In the genomic region with DNA sequence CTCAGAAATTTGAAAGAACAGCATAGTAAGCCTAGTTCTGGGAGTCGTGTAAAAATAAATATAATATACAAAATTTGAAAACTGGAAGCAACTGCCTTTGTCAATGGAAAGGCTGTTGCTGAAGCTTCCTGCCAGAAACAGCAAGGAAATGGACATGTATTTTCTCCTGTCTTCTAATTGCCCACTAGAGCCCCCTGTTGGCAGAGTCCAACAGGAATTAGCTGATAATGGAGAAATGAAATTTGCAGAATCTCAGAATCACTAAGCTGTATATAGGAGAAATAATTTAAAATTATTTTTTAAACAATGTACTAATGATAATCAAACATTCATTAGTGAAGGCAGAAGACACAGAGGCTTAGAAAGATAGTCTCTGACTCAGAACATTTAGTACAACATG, we compare ENCODE assay signal across 11 cellular contexts.
A peak's percentile ranks its signal among the peaks of the same experiment; 100 is the strongest.
DNase-seq lines count a peak whose midpoint lies in the region; ATAC-seq and TF ChIP-seq lines count a peak whose summit lies in the region.
"Had no signal": no experiment of that assay in that cellular context is flagged by ENCODE, and none has a peak within 500 bp of the region (broad histone marks: within the 10 kb centered on the region; RNA-seq: fewer than 3 reads in every experiment).

No MANE protein-coding gene starts in this region.

- no peaks in the 10 kb centered on the region for H3K79me2 ChIP-seq in DOHH2 (ENCODE audit: control insufficient read depth, low read length)

- no peaks in the 10 kb centered on the region for H3K36me3 ChIP-seq in DOHH2 (ENCODE audit: control insufficient read depth, low read length)
- no peaks in the 10 kb centered on the region for H3K36me3 ChIP-seq in kidney epithelial cell (ENCODE audit: control insufficient read depth, insufficient read depth, low read length)
- H3K36me3 ChIP-seq: gastroesophageal sphincter, vagina had no signal

- no peak for DNase-seq in HFF-Myc (ENCODE audit: extremely low read depth, low read depth)
- peak; percentile 16 for DNase-seq in SK-N-DZ (ENCODE audit: low spot score)
- no peak for DNase-seq in kidney epithelial cell (ENCODE audit: low read depth)
- DNase-seq in KG1 (lab: John Stamatoyannopoulos, UW), result no peak
- DNase-seq: activated naive CD8-positive, alpha-beta T cell treated with anti-CD3 and anti-CD28 coated beads, Interleukin-2, amount 10 ng/mL, durations not matched to agents 7 days and 5 days; naive B cell had no signal

- H3K27me3 ChIP-seq in DOHH2 (ENCODE audit: control insufficient read depth, low read length) (no peaks in the 10 kb centered on the region), kidney epithelial cell (ENCODE audit: control insufficient read depth, insufficient read depth, low read length) (no peaks in the 10 kb centered on the region)
- H3K27me3 ChIP-seq: gastroesophageal sphincter, vagina had no signal

- H3K4me1 ChIP-seq in DOHH2 (ENCODE audit: control insufficient read depth, low read length), result no peaks in the 10 kb centered on the region

- TF ChIP-seq CTCF in DOHH2 (IDR thresholded peaks at IDR 0.05; ENCODE audit: low read depth, low read length, poor library complexity, severe bottlenecking) (peak; percentile 46), HFF-Myc (IDR thresholded peaks at IDR 0.05; ENCODE audit: low read depth, low read length, missing control alignments) (peak; percentile 50), kidney epithelial cell (IDR thresholded peaks at IDR 0.05; ENCODE audit: insufficient read depth, low read length, poor library complexity, severe bottlenecking) (peak; percentile 17)

- no peak overlapping the region for H3K27ac ChIP-seq in DOHH2 (ENCODE audit: low read depth, low read length)
- H3K27ac ChIP-seq: gastroesophageal sphincter, vagina had no signal

- no peaks in the 10 kb centered on the region for H3K9me2 ChIP-seq in DOHH2 (replicated peaks; ENCODE audit: control insufficient read depth, low read length)

- no peaks in the 10 kb centered on the region for H3K9me3 ChIP-seq in DOHH2 (ENCODE audit: control insufficient read depth, insufficient read depth, low read length)
- H3K9me3 ChIP-seq: gastroesophageal sphincter, vagina had no signal

- H4K20me1 ChIP-seq in DOHH2 (ENCODE audit: control insufficient read depth, insufficient read depth, low read depth, low read length), result no peaks in the 10 kb centered on the region

- H3F3A ChIP-seq in DOHH2 (ENCODE audit: control insufficient read depth, insufficient read depth), result no peaks in the 10 kb centered on the region

- H3K4me2 ChIP-seq in DOHH2 (ENCODE audit: low read length), result no peak overlapping the region

- H3K4me3 ChIP-seq in DOHH2 (ENCODE audit: low read length), result no peak overlapping the region
- no peak overlapping the region for H3K4me3 ChIP-seq in HFF-Myc (replicated peaks; ENCODE audit: low read depth, low read length)
- H3K4me3 ChIP-seq in kidney epithelial cell (ENCODE audit: low read depth, low read length), result no peak overlapping the region
- H3K4me3 ChIP-seq: gastroesophageal sphincter, vagina had no signal

- no peak for ATAC-seq in HG02852 (IDR thresholded peaks at IDR 0.05; ENCODE audit: unreplicated experiment)
- no peak for ATAC-seq in GM21367 (IDR thresholded peaks at IDR 0.05; ENCODE audit: unreplicated experiment)
- ATAC-seq: gastroesophageal sphincter had no signal
